In genomic region chr1:19666139-19666465, GRCh38 we compare ENCODE assay signal across 2 cellular contexts.
TF ChIP-seq lines count a peak whose summit lies in the region.

No MANE protein-coding gene starts in this region.

TF ChIP-seq in GM12878, 131 proteins besides CTCF, POLR2A, EP300 and RAD21 (continues in another document):
- no peak for TF ChIP-seq KLF5 (IDR thresholded peaks at IDR 0.05; ENCODE audit: partially characterized antibody)
- TF ChIP-seq FOXM1 (IDR thresholded peaks at IDR 0.05; ENCODE audit: low read depth, low read length): no peak
- no peak for TF ChIP-seq IRF3 (IDR thresholded peaks at IDR 0.05)
- no peak for TF ChIP-seq PAX8 (IDR thresholded peaks at IDR 0.05)
- TF ChIP-seq BHLHE40 (IDR thresholded peaks at IDR 0.05; ENCODE audit: borderline replicate concordance in 1 of 2, low read depth in 2 of 2, low read length in 1 of 2): no peak
- no peak for TF ChIP-seq SIN3A (IDR thresholded peaks at IDR 0.05; ENCODE audit: low read depth, low read length)
- TF ChIP-seq YY1 (IDR thresholded peaks at IDR 0.05; ENCODE audit: low read depth, low read length): no peak
- TF ChIP-seq ZNF687 (IDR thresholded peaks at IDR 0.05): no peak
- TF ChIP-seq WRNIP1 (IDR thresholded peaks at IDR 0.05; ENCODE audit: borderline replicate concordance, low read depth, low read length): no peak
- no peak for TF ChIP-seq E2F8 (IDR thresholded peaks at IDR 0.05; ENCODE audit: low read depth, partially characterized antibody)
- no peak for TF ChIP-seq BCLAF1 (IDR thresholded peaks at IDR 0.05)
- no peak for TF ChIP-seq USF1 (IDR thresholded peaks at IDR 0.05; ENCODE audit: borderline replicate concordance, extremely low read length, insufficient read depth, low read depth, low read length)

TF ChIP-seq in GM12891, 5 proteins besides CTCF, POLR2A, EP300 and RAD21:
- TF ChIP-seq POLR2AphosphoS5 (IDR thresholded peaks at IDR 0.05; ENCODE audit: low read depth, low read length) (no peak), TAF1 (IDR thresholded peaks at IDR 0.05; ENCODE audit: low read depth, low read length) (no peak), SPI1 (IDR thresholded peaks at IDR 0.05; ENCODE audit: low read depth, low read length) (no peak), POU2F2 (IDR thresholded peaks at IDR 0.05; ENCODE audit: low read depth, low read length) (no peak), PAX5 (IDR thresholded peaks at IDR 0.05; ENCODE audit: insufficient read depth, low read length, severe bottlenecking) (no peak)
